In genomic region chr3:152591448-152592003, GRCh38 we compare ENCODE assay signal across 20 cellular contexts.
"Had no signal": no experiment of that assay in that cellular context is flagged by ENCODE, and none has a peak within 500 bp of the region (broad histone marks: within the 10 kb centered on the region; RNA-seq: fewer than 3 reads in every experiment).

No MANE protein-coding gene starts in this region.

- H3K27ac ChIP-seq: gastrocnemius medialis, spleen, tibial nerve, vagina had no signal

- H3K27me3 ChIP-seq: gastrocnemius medialis, spleen, testis, tibial nerve, upper lobe of right lung, vagina had no signal

- DNase-seq: dermis blood vessel endothelial cell; gastrocnemius medialis; glutamatergic neuron; islet precursor cell; mammary epithelial cell; naive thymus-derived CD8-positive, alpha-beta T cell; posterior cingulate gyrus; spleen; stimulated activated CD4-positive, alpha-beta T cell treated with anti-CD3 and anti-CD28 coated beads, Interleukin-15, amount 100 ng/mL, for 24 hours; stimulated activated CD4-positive, alpha-beta T cell treated with anti-CD3 and anti-CD28 coated beads, Interleukin-1b, Interleukin-23, amount 100 ng/mL, for 48 hours; stimulated activated CD4-positive, alpha-beta T cell treated with anti-CD3 and anti-CD28 coated beads, Interleukin-4, amount 100 ng/mL, for 24 hours; stimulated activated naive CD8-positive, alpha-beta T cell treated with anti-CD3 and anti-CD28 coated beads, Interleukin-15, amount 100 ng/mL, for 72 hours; testis; upper lobe of right lung had no signal

- H3K4me3 ChIP-seq: gastrocnemius medialis, spleen, testis, tibial nerve, upper lobe of right lung, vagina had no signal

- H3K9me3 ChIP-seq: gastrocnemius medialis, spleen, testis, tibial nerve, upper lobe of right lung, vagina had no signal

- ATAC-seq: esophagus mucosa; gastrocnemius medialis; left lobe of liver; naive thymus-derived CD8-positive, alpha-beta T cell; sciatic nerve; stimulated activated memory B cell treated with anti-CD40 and anti-IgM and Interleukin-4, amounts not matched to agents 10 μg/mL and 1 μg/mL and 100 μg/mL, for 72 hours; stimulated activated naive CD8-positive, alpha-beta T cell treated with anti-CD3 and anti-CD28 coated beads, Interleukin-15, amount 100 ng/mL, for 72 hours; upper lobe of right lung had no signal

- H3K36me3 ChIP-seq: gastrocnemius medialis, spleen, tibial nerve, upper lobe of right lung, vagina had no signal
